ENCODE assay signal across 2 cellular contexts in genomic region chr22:27011717-27012116, GRCh38.
A peak's percentile ranks its signal among the peaks of the same experiment; 100 is the strongest.
TF ChIP-seq lines count a peak whose summit lies in the region.

No MANE protein-coding gene starts in this region.

TF ChIP-seq in HEK293, 187 proteins besides CTCF, POLR2A, EP300 and RAD21:
- no peak for TF ChIP-seq BCL11B (tag by site-specific recombination; IDR thresholded peaks at IDR 0.05; ENCODE audit: low read depth)
- TF ChIP-seq ZNF521 (tag by site-specific recombination; IDR thresholded peaks at IDR 0.05) = no peak
- TF ChIP-seq KLF1 (tag by site-specific recombination; IDR thresholded peaks at IDR 0.05) = no peak
- no peak for TF ChIP-seq ZNF112 (tag by site-specific recombination; IDR thresholded peaks at IDR 0.05)
- TF ChIP-seq ZNF623 (tag by site-specific recombination; IDR thresholded peaks at IDR 0.05) = peak; percentile 59
- no peak for TF ChIP-seq SCRT1 (tag by site-specific recombination; IDR thresholded peaks at IDR 0.05; ENCODE audit: borderline replicate concordance)
- TF ChIP-seq ZNF398 (tag by site-specific recombination; IDR thresholded peaks at IDR 0.05) = no peak
TF ChIP-seq in HEK293: peak in this region for 1.

TF ChIP-seq in H1, 55 proteins besides CTCF, POLR2A, EP300 and RAD21:
- TF ChIP-seq TAF1 (IDR thresholded peaks at IDR 0.05; ENCODE audit: low read depth, low read length) (no peak), KDM4A (IDR thresholded peaks at IDR 0.05; ENCODE audit: low read depth, low read length, severe bottlenecking) (no peak), MAFK (IDR thresholded peaks at IDR 0.05; ENCODE audit: low read depth, low read length) (no peak), NRF1 (IDR thresholded peaks at IDR 0.05; ENCODE audit: low read depth, low read length) (no peak), TCF12 (IDR thresholded peaks at IDR 0.05; ENCODE audit: low read depth, low read length) (no peak), ATF2 (IDR thresholded peaks at IDR 0.05; ENCODE audit: low read length) (no peak), CBX5 (IDR thresholded peaks at IDR 0.05; ENCODE audit: low read depth, low read length) (no peak), E2F6 (IDR thresholded peaks at IDR 0.05) (no peak), SAP30 (IDR thresholded peaks at IDR 0.05; ENCODE audit: insufficient read depth, insufficient replicate concordance, low read length) (no peak), SP4 (IDR thresholded peaks at IDR 0.05; ENCODE audit: low read length) (no peak), GTF2F1 (IDR thresholded peaks at IDR 0.05; ENCODE audit: borderline replicate concordance, low read depth, low read length) (no peak), EGR1 (IDR thresholded peaks at IDR 0.05; ENCODE audit: borderline replicate concordance, low read depth, low read length) (no peak)
